8 cellular contexts compared by ENCODE assay signal in genomic region chr2:164717000-164717597, GRCh38.
DNase-seq lines count a peak whose midpoint lies in the region; ATAC-seq, FAIRE-seq and TF ChIP-seq lines count a peak whose summit lies in the region.

No MANE protein-coding gene starts in this region.

- in situ Hi-C loops in Caki2 (cut with HindIII; ENCODE audit: low pct_unique_long_range_greater_than_20kb, low sequenced_read_pairs) = no loop called here
- in situ Hi-C loops in IMR-90 (cut with MboI; ENCODE audit: low sequenced_read_pairs) = loop anchor here (10.0 kb wide), 1 partner anchor 152 kb away; no protein-coding TSS in a partner anchor
- in situ Hi-C loops in GM12878 (cut with MboI) = no loop called here

- dilution Hi-C loops in IMR-90 (cut with HindIII; ENCODE audit: low sequenced_read_pairs, unreplicated experiment) = no loop called here

- no peak overlapping the region for H3K4me3 Mint-ChIP-seq in activated T-helper 17 cell treated with anti-CD3 and anti-CD28 coated beads, Interleukin-2, amount 50 U/mL, for 72 hours

- H2AK5ac ChIP-seq in IMR-90 (ENCODE audit: low read depth, low read length) (no peak overlapping the region), mesenchymal stem cell (ENCODE audit: low read length, severe bottlenecking) (no peak overlapping the region)

- TF ChIP-seq CTCF in IMR-90 (conservative IDR thresholded peaks at IDR 0.05; ENCODE audit: low read depth, low read length) (peak; percentile 70), GM12878 (IDR thresholded peaks at IDR 0.05 in 2 of 3, conservative IDR thresholded peaks at IDR 0.05 in 1 of 3; ENCODE audit: control insufficient read depth in 2 of 3, extremely low read depth in 1 of 3, insufficient read depth in 1 of 3, low read depth in 3 of 3, low read length in 3 of 3) (peak; percentile 19 to 45 (median 44); a peak in 3 of 6 replicates)

- H4K8ac ChIP-seq in IMR-90 (ENCODE audit: low read depth in 2 of 2, low read length in 2 of 2) = no peak overlapping the region
- no peak overlapping the region for H4K8ac ChIP-seq in mesenchymal stem cell (ENCODE audit: low read length)

- H3K23ac ChIP-seq in IMR-90 (ENCODE audit: low read depth, low read length) = no peak overlapping the region
- H3K23ac ChIP-seq in mesenchymal stem cell (ENCODE audit: low read length in 2 of 2) = no peak overlapping the region

- no peaks in the 10 kb centered on the region for H3K4me1 ChIP-seq in IMR-90 (ENCODE audit: control insufficient read depth, insufficient read depth, low read length)
- no peaks in the 10 kb centered on the region for H3K4me1 ChIP-seq in GM12878 (ENCODE audit: control insufficient read depth, insufficient read depth, low read length)
- peaks cover 4% of the 10 kb centered on the region for H3K4me1 ChIP-seq in mesenchymal stem cell (ENCODE audit: control insufficient read depth, insufficient read depth, low read depth, low read length)

- no peak overlapping the region for H3K18ac ChIP-seq in IMR-90 (ENCODE audit: low read depth, low read length)
- H3K18ac ChIP-seq in mesenchymal stem cell (ENCODE audit: low read depth in 1 of 2, low read length in 2 of 2) = no peak overlapping the region

- H4K5ac ChIP-seq in IMR-90 (ENCODE audit: low read depth, low read length) = no peak overlapping the region

- BruUV-seq in IMR-90 (replicated peaks; lab: Mats Ljungman, UMichigan) (no TSS peak), GM12878 (replicated peaks; lab: Mats Ljungman, UMichigan) (no TSS peak)

- no peak for ATAC-seq in IMR-90 (ENCODE audit: low read depth)
- no peak for ATAC-seq in GM12878
- ATAC-seq in HG03196 (IDR thresholded peaks at IDR 0.05; ENCODE audit: unreplicated experiment) = no peak
- ATAC-seq in activated T-helper 17 cell treated with anti-CD3 and anti-CD28 coated beads, Interleukin-2, amount 50 U/mL, for 72 hours (replicated peaks) = no peak
- ATAC-seq in GM21367 (IDR thresholded peaks at IDR 0.05; ENCODE audit: unreplicated experiment) = no peak

- intact Hi-C loops in IMR-90 (cut with micrococcal nuclease) = loop anchor here (1.0 to 5.0 kb wide), 3 partner anchors 157 to 1560 kb away; no protein-coding TSS in a partner anchor
- intact Hi-C loops in GM12878 (cut with micrococcal nuclease; ENCODE audit: unreplicated experiment) = loop anchor here (2.0 to 10.0 kb wide), 2 partner anchors 152 to 1542 kb away; no protein-coding TSS in a partner anchor

- no peaks in the 10 kb centered on the region for H3K79me2 ChIP-seq in GM12878 (ENCODE audit: control insufficient read depth, insufficient read depth, low read length)

- DNase-seq in Caki2 (ENCODE audit: low read depth) (peak; percentile 38), IMR-90 (peak; percentile 35), GM12878 (ENCODE audit: low read depth, low spot score) (no peak), mesenchymal stem cell (peak; percentile 40), NCI-H69 (lab: John Stamatoyannopoulos, UW) (no peak)

- WGBS in IMR-90 (ENCODE audit: extremely low coverage in 2 of 2, insufficient read length in 1 of 2), 2 experiments = no CpG with 5 or more reads among the region's 4 CpGs
- WGBS in GM12878 (ENCODE audit: insufficient coverage, insufficient replicate concordance, low lambda C conversion rate, missing lambda C conversion rate) = 20% methylated on average over 4 of the region's 4 CpGs
- WGBS in mesenchymal stem cell = no CpG with 5 or more reads among the region's 4 CpGs

- no peaks in the 10 kb centered on the region for H3K9me1 ChIP-seq in IMR-90 (ENCODE audit: insufficient read depth, low read length)

- H2AK9ac ChIP-seq in IMR-90 (replicated peaks; ENCODE audit: low read depth, low read length, poor library complexity) = no peak overlapping the region

- H3K27me3 ChIP-seq in IMR-90 (ENCODE audit: control insufficient read depth, insufficient read depth, low read length) (no peaks in the 10 kb centered on the region), GM12878 (replicated peaks in 1 of 2; ENCODE audit: control insufficient read depth in 2 of 2, insufficient read depth in 2 of 2, low read length in 1 of 2) (no peaks in the 10 kb centered on the region; a peak in 1 of 4 replicates), mesenchymal stem cell (ENCODE audit: control insufficient read depth in 1 of 2, insufficient read depth in 1 of 2, low read length in 2 of 2) (no peaks in the 10 kb centered on the region)

- H3K27me3 Mint-ChIP-seq in activated T-helper 17 cell treated with anti-CD3 and anti-CD28 coated beads, Interleukin-2, amount 50 U/mL, for 72 hours = no peaks in the 10 kb centered on the region

- no peak for FAIRE-seq in GM12878 (lab: Jason Lieb, UNC)

- POLR2A ChIA-PET in IMR-90 (lab: Charles Lee; ENCODE audit: unreplicated experiment) = no interaction called here
- POLR2A ChIA-PET in GM12878 (lab: Charles Lee) = no interaction called here

- H2BK5ac ChIP-seq in IMR-90 (ENCODE audit: low read depth, low read length, poor library complexity, severe bottlenecking) = no peak overlapping the region
- no peak overlapping the region for H2BK5ac ChIP-seq in mesenchymal stem cell (ENCODE audit: low read depth, low read length, poor library complexity, severe bottlenecking)

- H2AFZ ChIP-seq in IMR-90 (replicated peaks; ENCODE audit: low read length, poor library complexity) (no peak overlapping the region), GM12878 (ENCODE audit: control insufficient read depth, low read depth, low read length) (no peak overlapping the region), mesenchymal stem cell (ENCODE audit: low read depth, low read length) (no peak overlapping the region)

- H3K4ac ChIP-seq in IMR-90 (ENCODE audit: low read depth, low read length) (no peak overlapping the region), mesenchymal stem cell (ENCODE audit: low read depth in 1 of 2, low read length in 2 of 2) (no peak overlapping the region)

- H3K27ac Mint-ChIP-seq in activated T-helper 17 cell treated with anti-CD3 and anti-CD28 coated beads, Interleukin-2, amount 50 U/mL, for 72 hours = no peak overlapping the region

- no peak overlapping the region for H2BK12ac ChIP-seq in mesenchymal stem cell (ENCODE audit: low read length in 2 of 2)

- no peaks in the 10 kb centered on the region for H3K9me3 Mint-ChIP-seq in activated T-helper 17 cell treated with anti-CD3 and anti-CD28 coated beads, Interleukin-2, amount 50 U/mL, for 72 hours

- H3K9me3 ChIP-seq in IMR-90 (ENCODE audit: control insufficient read depth, insufficient read depth, low read length) (no peaks in the 10 kb centered on the region), GM12878 (replicated peaks; ENCODE audit: control insufficient read depth, insufficient read depth, low read length) (no peaks in the 10 kb centered on the region), mesenchymal stem cell (ENCODE audit: control insufficient read depth, low read length) (no peaks in the 10 kb centered on the region)

- H4K20me1 ChIP-seq in IMR-90 (ENCODE audit: insufficient read depth, low read length) (no peaks in the 10 kb centered on the region), GM12878 (ENCODE audit: control insufficient read depth, insufficient read depth) (no peaks in the 10 kb centered on the region)

- H3K36me3 ChIP-seq in IMR-90 (ENCODE audit: control insufficient read depth, insufficient read depth, low read length) (no peaks in the 10 kb centered on the region), GM12878 (ENCODE audit: control insufficient read depth in 2 of 2, insufficient read depth in 2 of 2, low read length in 1 of 2) (no peaks in the 10 kb centered on the region), mesenchymal stem cell (ENCODE audit: control insufficient read depth in 1 of 2, insufficient read depth in 2 of 2, low read depth in 1 of 2, low read length in 2 of 2) (peaks cover 0 to 5% of the 10 kb centered on the region in 2 experiments)

- TF ChIP-seq POLR2A in IMR-90 (IDR thresholded peaks at IDR 0.05; ENCODE audit: low read depth, low read length) (no peak), GM12878 (IDR thresholded peaks at IDR 0.05; ENCODE audit: low read depth, low read length) (no peak)

- CTCF ChIA-PET in IMR-90 (lab: Yijun Ruan, JAX) (interaction anchor here (0.6 to 1.1 kb wide), 7 partner anchors 10 to 1165 kb away, joined by 3 to 7 read pairs (median 3); no protein-coding TSS in a partner anchor), GM12878 (lab: Yijun Ruan, JAX) (interaction anchor here (0.9 to 1.4 kb wide), 8 partner anchors 9 to 1549 kb away, joined by 3 to 11 read pairs (median 3); no protein-coding TSS in a partner anchor)

- RAD21 ChIA-PET in GM12878 (lab: Charles Lee; ENCODE audit: unreplicated experiment) = no interaction called here

- H3K56ac ChIP-seq in IMR-90 (ENCODE audit: extremely low read depth, insufficient read depth, low read length) = no peak overlapping the region

- H3K27ac ChIP-seq in IMR-90 (ENCODE audit: insufficient read depth, low read length) (no peak overlapping the region), GM12878 (ENCODE audit: control insufficient read depth, insufficient read depth) (no peak overlapping the region), mesenchymal stem cell (ENCODE audit: low read length, poor library complexity, severe bottlenecking) (peak overlapping the region; percentile 57)

- H3K4me1 Mint-ChIP-seq in activated T-helper 17 cell treated with anti-CD3 and anti-CD28 coated beads, Interleukin-2, amount 50 U/mL, for 72 hours = no peaks in the 10 kb centered on the region

- TF ChIP-seq EP300 in GM12878 (IDR thresholded peaks at IDR 0.05; ENCODE audit: borderline replicate concordance in 1 of 2, control insufficient read depth in 1 of 2, low read depth in 2 of 2, low read length in 2 of 2) = no peak

- H3K4me3 ChIP-seq in IMR-90 (ENCODE audit: insufficient read depth, low read depth, low read length) (no peak overlapping the region), GM12878 (no peak overlapping the region), mesenchymal stem cell (ENCODE audit: insufficient read depth in 1 of 2, low read depth in 1 of 2, low read length in 2 of 2) (no peak overlapping the region)

- no peak overlapping the region for H3K9ac ChIP-seq in IMR-90 (ENCODE audit: low read depth, low read length)
- no peak overlapping the region for H3K9ac ChIP-seq in GM12878 (ENCODE audit: control insufficient read depth, insufficient read depth, low read length)
- peak overlapping the region; percentile 42 for H3K9ac ChIP-seq in mesenchymal stem cell (ENCODE audit: low read length)

- H3K36me3 Mint-ChIP-seq in activated T-helper 17 cell treated with anti-CD3 and anti-CD28 coated beads, Interleukin-2, amount 50 U/mL, for 72 hours (ENCODE audit: low read depth) = no peaks in the 10 kb centered on the region

- no peak overlapping the region for H2BK20ac ChIP-seq in IMR-90 (ENCODE audit: low read depth, low read length)

- H2BK15ac ChIP-seq in IMR-90 (ENCODE audit: low read depth, low read length) (no peak overlapping the region), mesenchymal stem cell (ENCODE audit: low read depth, poor library complexity, severe bottlenecking) (no peak overlapping the region)

- TF ChIP-seq RAD21 in IMR-90 (IDR thresholded peaks at IDR 0.05; ENCODE audit: low read length) (peak; percentile 57), GM12878 (IDR thresholded peaks at IDR 0.05; ENCODE audit: insufficient read depth, low read depth, low read length) (peak; percentile 25; the same call in 1 of the 2 replicates)

- H3K14ac ChIP-seq in IMR-90 (replicated peaks; ENCODE audit: low read depth, low read length) = no peak overlapping the region
- H3K14ac ChIP-seq in mesenchymal stem cell (ENCODE audit: low read length in 2 of 2) = no peak overlapping the region

- H3K4me2 ChIP-seq in IMR-90 (ENCODE audit: low read depth, low read length) = no peak overlapping the region
- H3K4me2 ChIP-seq in GM12878 (ENCODE audit: control insufficient read depth, insufficient read depth) = no peak overlapping the region
- H3K4me2 ChIP-seq in mesenchymal stem cell (ENCODE audit: low read length, poor library complexity, severe bottlenecking) = no peak overlapping the region

- H3K79me1 ChIP-seq in IMR-90 (ENCODE audit: low read depth in 1 of 2, low read length in 2 of 2) (no peaks in the 10 kb centered on the region), mesenchymal stem cell (replicated peaks; ENCODE audit: low read length, poor library complexity, severe bottlenecking) (peaks cover 4% of the 10 kb centered on the region)

- SMC1A ChIA-PET in GM12878 (lab: Charles Lee; ENCODE audit: uncharacterized antibody, unreplicated experiment) = interaction anchor here (1.1 to 1.6 kb wide), 2 partner anchors 14 to 157 kb away, joined by 4 to 5 read pairs; no protein-coding TSS in a partner anchor

- H2BK120ac ChIP-seq in IMR-90 (ENCODE audit: low read depth, low read length) (no peak overlapping the region), mesenchymal stem cell (ENCODE audit: low read depth, low read length) (no peak overlapping the region)

- no peak overlapping the region for H4K91ac ChIP-seq in IMR-90 (ENCODE audit: insufficient read depth, low read depth, low read length)
- no peak overlapping the region for H4K91ac ChIP-seq in mesenchymal stem cell (ENCODE audit: low read length)

Comparison
In these comparisons a context has a peak if more than half of its experiments do, and no peak if none do; other contexts are left out.
1. DNase-seq: peak in Caki2 (single experiment), IMR-90 (single experiment) and mesenchymal stem cell (single experiment); none in GM12878 (single experiment) and NCI-H69 (single experiment).